1 cellular context compared by ENCODE assay signal in the genomic region with DNA sequence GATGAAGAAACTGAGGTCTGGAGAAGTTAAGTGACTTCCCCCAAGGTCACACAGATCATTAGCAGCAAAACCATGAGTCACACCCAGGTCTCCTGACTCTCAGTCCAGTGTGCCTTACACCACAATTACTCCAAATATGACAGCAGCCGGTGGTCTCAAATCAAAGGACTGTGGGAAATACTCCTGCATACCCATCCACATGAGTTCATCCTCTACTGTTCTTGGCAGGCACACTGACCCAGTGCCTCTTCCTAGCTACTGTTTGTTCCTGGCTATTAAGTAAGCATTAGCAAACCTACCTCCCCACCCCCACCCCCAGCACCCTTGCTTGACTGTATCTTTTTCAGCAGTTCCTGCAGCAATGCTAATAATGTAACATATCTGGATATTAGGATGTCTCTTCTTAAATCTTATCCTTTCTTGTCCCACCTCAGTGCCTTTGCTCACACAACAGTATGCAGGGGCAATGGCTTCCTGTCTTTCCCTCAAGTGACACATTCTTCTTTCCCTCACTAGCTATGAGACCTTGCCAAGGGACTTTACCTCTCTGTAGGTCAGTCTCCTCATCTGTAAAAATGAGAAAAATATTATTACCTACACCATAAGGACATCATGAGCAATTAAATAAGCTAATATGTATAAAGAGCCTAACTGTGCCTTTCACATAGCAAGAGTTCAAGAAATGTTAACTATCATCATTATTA.
TF ChIP-seq lines count a peak whose summit lies in the region.

No MANE protein-coding gene starts in this region.

TF ChIP-seq in WTC11, 78 proteins besides CTCF, POLR2A, EP300 and RAD21 (continued from another document):
- TF ChIP-seq, protein P1, sequence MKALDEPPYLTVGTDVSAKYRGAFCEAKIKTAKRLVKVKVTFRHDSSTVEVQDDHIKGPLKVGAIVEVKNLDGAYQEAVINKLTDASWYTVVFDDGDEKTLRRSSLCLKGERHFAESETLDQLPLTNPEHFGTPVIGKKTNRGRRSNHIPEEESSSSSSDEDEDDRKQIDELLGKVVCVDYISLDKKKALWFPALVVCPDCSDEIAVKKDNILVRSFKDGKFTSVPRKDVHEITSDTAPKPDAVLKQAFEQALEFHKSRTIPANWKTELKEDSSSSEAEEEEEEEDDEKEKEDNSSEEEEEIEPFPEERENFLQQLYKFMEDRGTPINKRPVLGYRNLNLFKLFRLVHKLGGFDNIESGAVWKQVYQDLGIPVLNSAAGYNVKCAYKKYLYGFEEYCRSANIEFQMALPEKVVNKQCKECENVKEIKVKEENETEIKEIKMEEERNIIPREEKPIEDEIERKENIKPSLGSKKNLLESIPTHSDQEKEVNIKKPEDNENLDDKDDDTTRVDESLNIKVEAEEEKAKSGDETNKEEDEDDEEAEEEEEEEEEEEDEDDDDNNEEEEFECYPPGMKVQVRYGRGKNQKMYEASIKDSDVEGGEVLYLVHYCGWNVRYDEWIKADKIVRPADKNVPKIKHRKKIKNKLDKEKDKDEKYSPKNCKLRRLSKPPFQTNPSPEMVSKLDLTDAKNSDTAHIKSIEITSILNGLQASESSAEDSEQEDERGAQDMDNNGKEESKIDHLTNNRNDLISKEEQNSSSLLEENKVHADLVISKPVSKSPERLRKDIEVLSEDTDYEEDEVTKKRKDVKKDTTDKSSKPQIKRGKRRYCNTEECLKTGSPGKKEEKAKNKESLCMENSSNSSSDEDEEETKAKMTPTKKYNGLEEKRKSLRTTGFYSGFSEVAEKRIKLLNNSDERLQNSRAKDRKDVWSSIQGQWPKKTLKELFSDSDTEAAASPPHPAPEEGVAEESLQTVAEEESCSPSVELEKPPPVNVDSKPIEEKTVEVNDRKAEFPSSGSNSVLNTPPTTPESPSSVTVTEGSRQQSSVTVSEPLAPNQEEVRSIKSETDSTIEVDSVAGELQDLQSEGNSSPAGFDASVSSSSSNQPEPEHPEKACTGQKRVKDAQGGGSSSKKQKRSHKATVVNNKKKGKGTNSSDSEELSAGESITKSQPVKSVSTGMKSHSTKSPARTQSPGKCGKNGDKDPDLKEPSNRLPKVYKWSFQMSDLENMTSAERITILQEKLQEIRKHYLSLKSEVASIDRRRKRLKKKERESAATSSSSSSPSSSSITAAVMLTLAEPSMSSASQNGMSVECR (CRISPR knock-in tag; IDR thresholded peaks at IDR 0.05; ENCODE audit: borderline replicate concordance), result no peak
- TF ChIP-seq, protein P2, sequence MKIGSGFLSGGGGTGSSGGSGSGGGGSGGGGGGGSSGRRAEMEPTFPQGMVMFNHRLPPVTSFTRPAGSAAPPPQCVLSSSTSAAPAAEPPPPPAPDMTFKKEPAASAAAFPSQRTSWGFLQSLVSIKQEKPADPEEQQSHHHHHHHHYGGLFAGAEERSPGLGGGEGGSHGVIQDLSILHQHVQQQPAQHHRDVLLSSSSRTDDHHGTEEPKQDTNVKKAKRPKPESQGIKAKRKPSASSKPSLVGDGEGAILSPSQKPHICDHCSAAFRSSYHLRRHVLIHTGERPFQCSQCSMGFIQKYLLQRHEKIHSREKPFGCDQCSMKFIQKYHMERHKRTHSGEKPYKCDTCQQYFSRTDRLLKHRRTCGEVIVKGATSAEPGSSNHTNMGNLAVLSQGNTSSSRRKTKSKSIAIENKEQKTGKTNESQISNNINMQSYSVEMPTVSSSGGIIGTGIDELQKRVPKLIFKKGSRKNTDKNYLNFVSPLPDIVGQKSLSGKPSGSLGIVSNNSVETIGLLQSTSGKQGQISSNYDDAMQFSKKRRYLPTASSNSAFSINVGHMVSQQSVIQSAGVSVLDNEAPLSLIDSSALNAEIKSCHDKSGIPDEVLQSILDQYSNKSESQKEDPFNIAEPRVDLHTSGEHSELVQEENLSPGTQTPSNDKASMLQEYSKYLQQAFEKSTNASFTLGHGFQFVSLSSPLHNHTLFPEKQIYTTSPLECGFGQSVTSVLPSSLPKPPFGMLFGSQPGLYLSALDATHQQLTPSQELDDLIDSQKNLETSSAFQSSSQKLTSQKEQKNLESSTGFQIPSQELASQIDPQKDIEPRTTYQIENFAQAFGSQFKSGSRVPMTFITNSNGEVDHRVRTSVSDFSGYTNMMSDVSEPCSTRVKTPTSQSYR (CRISPR knock-in tag; IDR thresholded peaks at IDR 0.05), result no peak
- TF ChIP-seq, protein P3, sequence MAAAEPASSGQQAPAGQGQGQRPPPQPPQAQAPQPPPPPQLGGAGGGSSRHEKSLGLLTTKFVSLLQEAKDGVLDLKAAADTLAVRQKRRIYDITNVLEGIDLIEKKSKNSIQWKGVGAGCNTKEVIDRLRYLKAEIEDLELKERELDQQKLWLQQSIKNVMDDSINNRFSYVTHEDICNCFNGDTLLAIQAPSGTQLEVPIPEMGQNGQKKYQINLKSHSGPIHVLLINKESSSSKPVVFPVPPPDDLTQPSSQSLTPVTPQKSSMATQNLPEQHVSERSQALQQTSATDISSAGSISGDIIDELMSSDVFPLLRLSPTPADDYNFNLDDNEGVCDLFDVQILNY (CRISPR knock-in tag; IDR thresholded peaks at IDR 0.05), result no peak
- TF ChIP-seq, protein P4, sequence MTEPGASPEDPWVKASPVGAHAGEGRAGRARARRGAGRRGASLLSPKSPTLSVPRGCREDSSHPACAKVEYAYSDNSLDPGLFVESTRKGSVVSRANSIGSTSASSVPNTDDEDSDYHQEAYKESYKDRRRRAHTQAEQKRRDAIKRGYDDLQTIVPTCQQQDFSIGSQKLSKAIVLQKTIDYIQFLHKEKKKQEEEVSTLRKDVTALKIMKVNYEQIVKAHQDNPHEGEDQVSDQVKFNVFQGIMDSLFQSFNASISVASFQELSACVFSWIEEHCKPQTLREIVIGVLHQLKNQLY (CRISPR knock-in tag; IDR thresholded peaks at IDR 0.05), result no peak
- no peak for TF ChIP-seq ZBTB21 (CRISPR knock-in tag; IDR thresholded peaks at IDR 0.05; ENCODE audit: borderline replicate concordance)
- TF ChIP-seq, protein P5, sequence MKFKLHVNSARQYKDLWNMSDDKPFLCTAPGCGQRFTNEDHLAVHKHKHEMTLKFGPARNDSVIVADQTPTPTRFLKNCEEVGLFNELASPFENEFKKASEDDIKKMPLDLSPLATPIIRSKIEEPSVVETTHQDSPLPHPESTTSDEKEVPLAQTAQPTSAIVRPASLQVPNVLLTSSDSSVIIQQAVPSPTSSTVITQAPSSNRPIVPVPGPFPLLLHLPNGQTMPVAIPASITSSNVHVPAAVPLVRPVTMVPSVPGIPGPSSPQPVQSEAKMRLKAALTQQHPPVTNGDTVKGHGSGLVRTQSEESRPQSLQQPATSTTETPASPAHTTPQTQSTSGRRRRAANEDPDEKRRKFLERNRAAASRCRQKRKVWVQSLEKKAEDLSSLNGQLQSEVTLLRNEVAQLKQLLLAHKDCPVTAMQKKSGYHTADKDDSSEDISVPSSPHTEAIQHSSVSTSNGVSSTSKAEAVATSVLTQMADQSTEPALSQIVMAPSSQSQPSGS (CRISPR knock-in tag; IDR thresholded peaks at IDR 0.05; ENCODE audit: borderline replicate concordance, low read depth), result no peak
- TF ChIP-seq, protein P6, sequence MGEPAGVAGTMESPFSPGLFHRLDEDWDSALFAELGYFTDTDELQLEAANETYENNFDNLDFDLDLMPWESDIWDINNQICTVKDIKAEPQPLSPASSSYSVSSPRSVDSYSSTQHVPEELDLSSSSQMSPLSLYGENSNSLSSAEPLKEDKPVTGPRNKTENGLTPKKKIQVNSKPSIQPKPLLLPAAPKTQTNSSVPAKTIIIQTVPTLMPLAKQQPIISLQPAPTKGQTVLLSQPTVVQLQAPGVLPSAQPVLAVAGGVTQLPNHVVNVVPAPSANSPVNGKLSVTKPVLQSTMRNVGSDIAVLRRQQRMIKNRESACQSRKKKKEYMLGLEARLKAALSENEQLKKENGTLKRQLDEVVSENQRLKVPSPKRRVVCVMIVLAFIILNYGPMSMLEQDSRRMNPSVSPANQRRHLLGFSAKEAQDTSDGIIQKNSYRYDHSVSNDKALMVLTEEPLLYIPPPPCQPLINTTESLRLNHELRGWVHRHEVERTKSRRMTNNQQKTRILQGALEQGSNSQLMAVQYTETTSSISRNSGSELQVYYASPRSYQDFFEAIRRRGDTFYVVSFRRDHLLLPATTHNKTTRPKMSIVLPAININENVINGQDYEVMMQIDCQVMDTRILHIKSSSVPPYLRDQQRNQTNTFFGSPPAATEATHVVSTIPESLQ (CRISPR knock-in tag; IDR thresholded peaks at IDR 0.05), result no peak
- TF ChIP-seq, protein P7, sequence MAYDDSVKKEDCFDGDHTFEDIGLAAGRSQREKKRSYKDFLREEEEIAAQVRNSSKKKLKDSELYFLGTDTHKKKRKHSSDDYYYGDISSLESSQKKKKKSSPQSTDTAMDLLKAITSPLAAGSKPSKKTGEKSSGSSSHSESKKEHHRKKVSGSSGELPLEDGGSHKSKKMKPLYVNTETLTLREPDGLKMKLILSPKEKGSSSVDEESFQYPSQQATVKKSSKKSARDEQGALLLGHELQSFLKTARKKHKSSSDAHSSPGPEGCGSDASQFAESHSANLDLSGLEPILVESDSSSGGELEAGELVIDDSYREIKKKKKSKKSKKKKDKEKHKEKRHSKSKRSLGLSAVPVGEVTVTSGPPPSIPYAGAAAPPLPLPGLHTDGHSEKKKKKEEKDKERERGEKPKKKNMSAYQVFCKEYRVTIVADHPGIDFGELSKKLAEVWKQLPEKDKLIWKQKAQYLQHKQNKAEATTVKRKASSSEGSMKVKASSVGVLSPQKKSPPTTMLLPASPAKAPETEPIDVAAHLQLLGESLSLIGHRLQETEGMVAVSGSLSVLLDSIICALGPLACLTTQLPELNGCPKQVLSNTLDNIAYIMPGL (CRISPR knock-in tag; IDR thresholded peaks at IDR 0.05), result no peak
